In genomic region chr5:61790678-61791077, GRCh38 we compare ENCODE assay signal across 10 cellular contexts.
DNase-seq lines count a peak whose midpoint lies in the region; ATAC-seq and TF ChIP-seq lines count a peak whose summit lies in the region.
"Had no signal": no experiment of that assay in that cellular context is flagged by ENCODE, and none has a peak within 500 bp of the region (broad histone marks: within the 10 kb centered on the region; RNA-seq: fewer than 3 reads in every experiment).

No MANE protein-coding gene starts in this region.

- WGBS in endodermal cell (ENCODE audit: insufficient coverage in 1 of 2, insufficient read length in 1 of 2), 2 experiments, result 93 to 100% methylated on average over 1 to 2 of the region's 2 CpGs

- no peak overlapping the region for H3K4me3 Mint-ChIP-seq in endodermal cell

- no peaks in the 10 kb centered on the region for H3K9me3 ChIP-seq in endodermal cell (ENCODE audit: control insufficient read depth, low read length)

- DNase-seq in GM13977 (ENCODE audit: low spot score) (peak; percentile 4), endodermal cell (peak; percentile 52), NCI-H146 treated with DMSO at 0.1 percent for 48 hours (lab: John Stamatoyannopoulos, UW; ENCODE audit: unreplicated experiment) (no peak), epidermal melanocyte (ENCODE audit: insufficient read length, low spot score) (no peak)
- no peak for DNase-seq in stimulated activated CD4-positive, alpha-beta T cell treated with anti-CD3 and anti-CD28 coated beads, Interleukin-4, amount 100 ng/mL, for 24 hours
- DNase-seq: brain microvascular endothelial cell, EL had no signal

- H3K4me3 ChIP-seq in endodermal cell (ENCODE audit: low read length), result no peak overlapping the region

- H3K27ac Mint-ChIP-seq in endodermal cell, result no peak overlapping the region

- H3K9me3 Mint-ChIP-seq in endodermal cell, result no peaks in the 10 kb centered on the region

- H3K4me1 Mint-ChIP-seq in endodermal cell, result no peaks in the 10 kb centered on the region

- ATAC-seq in GM19351 (IDR thresholded peaks at IDR 0.05; ENCODE audit: unreplicated experiment), result peak; percentile 98
- ATAC-seq in HG03039 (IDR thresholded peaks at IDR 0.05; ENCODE audit: unreplicated experiment), result peak; percentile 87
- no peak for ATAC-seq in GM21367 (IDR thresholded peaks at IDR 0.05; ENCODE audit: unreplicated experiment)

- in situ Hi-C loops in GM13977 (cut with MboI; ENCODE audit: low pct_unique_long_range_greater_than_20kb, low sequenced_read_pairs, unreplicated experiment), result no loop called here

- no peaks in the 10 kb centered on the region for H3K36me3 ChIP-seq in endodermal cell (ENCODE audit: control insufficient read depth, insufficient read depth, low read length)
- H3K36me3 ChIP-seq: brain microvascular endothelial cell had no signal

- TF ChIP-seq CTCF in GM13977 (IDR thresholded peaks at IDR 0.05; ENCODE audit: extremely low read depth, insufficient read depth, missing control alignments) (no peak), endodermal cell (conservative IDR thresholded peaks at IDR 0.05) (no peak)

- H3K27me3 ChIP-seq in endodermal cell (ENCODE audit: control insufficient read depth, insufficient read depth, low read length, poor library complexity, severe bottlenecking), result no peaks in the 10 kb centered on the region
- H3K27me3 ChIP-seq: brain microvascular endothelial cell had no signal

- H3K27ac ChIP-seq in endodermal cell (ENCODE audit: low read depth, low read length), result no peak overlapping the region
- H3K27ac ChIP-seq: brain microvascular endothelial cell had no signal

- no peaks in the 10 kb centered on the region for H3K36me3 Mint-ChIP-seq in endodermal cell (ENCODE audit: low read depth)

- H3K4me1 ChIP-seq in endodermal cell (ENCODE audit: control insufficient read depth, insufficient read depth, low read length), result no peaks in the 10 kb centered on the region

- peaks cover 5% of the 10 kb centered on the region for H3K27me3 Mint-ChIP-seq in endodermal cell (ENCODE audit: insufficient read depth)

- no peak overlapping the region for H3K9ac ChIP-seq in endodermal cell (ENCODE audit: extremely low read depth, low read length, poor library complexity, severe bottlenecking)

Comparison
In these comparisons a context has a peak if more than half of its experiments do, and no peak if none do; other contexts are left out.
1. DNase-seq: peak in GM13977 (single experiment) and endodermal cell (single experiment); none in NCI-H146 treated with DMSO at 0.1 percent for 48 hours (single experiment), epidermal melanocyte (single experiment) and stimulated activated CD4-positive, alpha-beta T cell treated with anti-CD3 and anti-CD28 coated beads, Interleukin-4, amount 100 ng/mL, for 24 hours (single experiment).